ENCODE assay signal across 19 cellular contexts in the genomic region with DNA sequence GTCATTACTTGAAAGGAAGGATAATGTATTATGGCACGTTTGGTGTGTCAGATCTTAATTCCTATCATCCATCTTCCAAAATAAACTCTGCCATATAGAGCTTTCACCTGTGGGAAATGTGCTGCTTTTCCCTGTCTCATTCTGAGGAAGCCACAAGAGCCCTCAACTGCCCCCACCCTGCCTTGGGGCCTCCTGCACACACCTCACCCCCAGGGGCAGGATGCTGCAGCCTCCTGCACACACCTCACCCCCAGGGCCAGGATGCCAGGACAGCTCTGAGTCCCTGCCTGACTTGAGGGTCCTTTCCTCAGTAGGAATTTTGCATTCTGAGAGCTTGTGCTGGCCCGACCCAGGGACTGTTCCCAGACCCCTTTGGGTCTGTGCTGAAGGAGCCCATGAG.
"Had no signal": no experiment of that assay in that cellular context is flagged by ENCODE, and none has a peak within 500 bp of the region (broad histone marks: within the 10 kb centered on the region; RNA-seq: fewer than 3 reads in every experiment).

No MANE protein-coding gene starts in this region.

- H3K27me3 ChIP-seq: breast epithelium, stomach, vagina had no signal

- H3K4me1 ChIP-seq: psoas muscle had no signal

- H3K9me3 ChIP-seq: breast epithelium, esophagus squamous epithelium, mucosa of descending colon, psoas muscle, stomach, vagina had no signal

- DNase-seq: activated CD4-positive, alpha-beta memory T cell treated with anti-CD3 and anti-CD28 coated beads, Interleukin-2, amount 10 ng/mL, durations not matched to agents 7 days and 5 days; activated CD4-positive, alpha-beta T cell treated with anti-CD3 and anti-CD28 coated beads for 36 hours; activated CD8-positive, alpha-beta memory T cell treated with anti-CD3 and anti-CD28 coated beads, Interleukin-2, amount 50 U/mL, for 4 hours; activated naive CD8-positive, alpha-beta T cell treated with anti-CD3 and anti-CD28 coated beads, Interleukin-2, amount 10 ng/mL, durations not matched to agents 7 days and 5 days; anterior cingulate cortex; esophagus squamous epithelium; glutamatergic neuron; natural killer cell; occipital lobe; stimulated activated CD4-positive, alpha-beta T cell treated with anti-CD3 and anti-CD28 coated beads, Interleukin-12 subunit alpha, Interleukin-12 subunit beta, amount 100 ng/mL, for 4 hours; stimulated activated CD4-positive, alpha-beta T cell treated with anti-CD3 and anti-CD28 coated beads, Interleukin-2, amount 100 ng/mL, for 48 hours had no signal

- H3K27ac ChIP-seq: psoas muscle, stomach, vagina had no signal

- H3K4me3 ChIP-seq: breast epithelium, dorsolateral prefrontal cortex, esophagus squamous epithelium, lung, mucosa of descending colon, psoas muscle, stomach, vagina had no signal

- H3K36me3 ChIP-seq: breast epithelium, esophagus squamous epithelium, stomach, vagina had no signal

- ATAC-seq: activated CD4-positive, alpha-beta T cell treated with anti-CD3 and anti-CD28 coated beads for 36 hours; natural killer cell; sciatic nerve had no signal
